ENCODE assay signal across 1 cellular context in the genomic region with DNA sequence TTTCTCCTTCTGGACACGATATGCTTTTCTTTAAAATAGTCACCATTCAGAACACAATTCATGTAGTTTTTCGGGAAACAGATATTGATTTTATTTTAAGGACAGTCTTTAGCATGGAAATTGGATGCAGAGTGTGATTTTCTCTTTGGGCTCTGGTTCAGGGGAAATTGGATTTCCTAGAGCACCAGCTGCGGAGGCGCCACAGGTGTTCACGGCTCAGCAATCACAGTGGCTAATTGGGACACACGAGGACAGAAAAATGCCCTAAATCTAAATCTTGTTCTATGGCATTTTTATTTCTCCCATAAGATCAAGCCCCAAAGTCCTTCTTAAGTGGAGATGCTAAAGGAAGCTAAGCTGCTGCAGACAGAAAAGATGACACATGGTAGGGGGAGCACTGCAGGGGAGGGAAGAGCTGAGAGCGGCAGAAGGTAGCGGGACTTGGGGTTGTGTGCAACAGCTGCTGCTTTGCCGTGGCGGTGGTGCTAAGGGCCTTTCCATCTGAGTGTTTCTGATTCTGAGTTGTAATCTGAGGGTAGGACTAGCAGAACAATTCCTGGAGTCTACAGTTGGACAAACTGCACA.
TF ChIP-seq lines count a peak whose summit lies in the region.

No MANE protein-coding gene starts in this region.

TF ChIP-seq in GM23338, 12 proteins besides CTCF, POLR2A, EP300 and RAD21 (continued from another document):
- TF ChIP-seq, protein P1, sequence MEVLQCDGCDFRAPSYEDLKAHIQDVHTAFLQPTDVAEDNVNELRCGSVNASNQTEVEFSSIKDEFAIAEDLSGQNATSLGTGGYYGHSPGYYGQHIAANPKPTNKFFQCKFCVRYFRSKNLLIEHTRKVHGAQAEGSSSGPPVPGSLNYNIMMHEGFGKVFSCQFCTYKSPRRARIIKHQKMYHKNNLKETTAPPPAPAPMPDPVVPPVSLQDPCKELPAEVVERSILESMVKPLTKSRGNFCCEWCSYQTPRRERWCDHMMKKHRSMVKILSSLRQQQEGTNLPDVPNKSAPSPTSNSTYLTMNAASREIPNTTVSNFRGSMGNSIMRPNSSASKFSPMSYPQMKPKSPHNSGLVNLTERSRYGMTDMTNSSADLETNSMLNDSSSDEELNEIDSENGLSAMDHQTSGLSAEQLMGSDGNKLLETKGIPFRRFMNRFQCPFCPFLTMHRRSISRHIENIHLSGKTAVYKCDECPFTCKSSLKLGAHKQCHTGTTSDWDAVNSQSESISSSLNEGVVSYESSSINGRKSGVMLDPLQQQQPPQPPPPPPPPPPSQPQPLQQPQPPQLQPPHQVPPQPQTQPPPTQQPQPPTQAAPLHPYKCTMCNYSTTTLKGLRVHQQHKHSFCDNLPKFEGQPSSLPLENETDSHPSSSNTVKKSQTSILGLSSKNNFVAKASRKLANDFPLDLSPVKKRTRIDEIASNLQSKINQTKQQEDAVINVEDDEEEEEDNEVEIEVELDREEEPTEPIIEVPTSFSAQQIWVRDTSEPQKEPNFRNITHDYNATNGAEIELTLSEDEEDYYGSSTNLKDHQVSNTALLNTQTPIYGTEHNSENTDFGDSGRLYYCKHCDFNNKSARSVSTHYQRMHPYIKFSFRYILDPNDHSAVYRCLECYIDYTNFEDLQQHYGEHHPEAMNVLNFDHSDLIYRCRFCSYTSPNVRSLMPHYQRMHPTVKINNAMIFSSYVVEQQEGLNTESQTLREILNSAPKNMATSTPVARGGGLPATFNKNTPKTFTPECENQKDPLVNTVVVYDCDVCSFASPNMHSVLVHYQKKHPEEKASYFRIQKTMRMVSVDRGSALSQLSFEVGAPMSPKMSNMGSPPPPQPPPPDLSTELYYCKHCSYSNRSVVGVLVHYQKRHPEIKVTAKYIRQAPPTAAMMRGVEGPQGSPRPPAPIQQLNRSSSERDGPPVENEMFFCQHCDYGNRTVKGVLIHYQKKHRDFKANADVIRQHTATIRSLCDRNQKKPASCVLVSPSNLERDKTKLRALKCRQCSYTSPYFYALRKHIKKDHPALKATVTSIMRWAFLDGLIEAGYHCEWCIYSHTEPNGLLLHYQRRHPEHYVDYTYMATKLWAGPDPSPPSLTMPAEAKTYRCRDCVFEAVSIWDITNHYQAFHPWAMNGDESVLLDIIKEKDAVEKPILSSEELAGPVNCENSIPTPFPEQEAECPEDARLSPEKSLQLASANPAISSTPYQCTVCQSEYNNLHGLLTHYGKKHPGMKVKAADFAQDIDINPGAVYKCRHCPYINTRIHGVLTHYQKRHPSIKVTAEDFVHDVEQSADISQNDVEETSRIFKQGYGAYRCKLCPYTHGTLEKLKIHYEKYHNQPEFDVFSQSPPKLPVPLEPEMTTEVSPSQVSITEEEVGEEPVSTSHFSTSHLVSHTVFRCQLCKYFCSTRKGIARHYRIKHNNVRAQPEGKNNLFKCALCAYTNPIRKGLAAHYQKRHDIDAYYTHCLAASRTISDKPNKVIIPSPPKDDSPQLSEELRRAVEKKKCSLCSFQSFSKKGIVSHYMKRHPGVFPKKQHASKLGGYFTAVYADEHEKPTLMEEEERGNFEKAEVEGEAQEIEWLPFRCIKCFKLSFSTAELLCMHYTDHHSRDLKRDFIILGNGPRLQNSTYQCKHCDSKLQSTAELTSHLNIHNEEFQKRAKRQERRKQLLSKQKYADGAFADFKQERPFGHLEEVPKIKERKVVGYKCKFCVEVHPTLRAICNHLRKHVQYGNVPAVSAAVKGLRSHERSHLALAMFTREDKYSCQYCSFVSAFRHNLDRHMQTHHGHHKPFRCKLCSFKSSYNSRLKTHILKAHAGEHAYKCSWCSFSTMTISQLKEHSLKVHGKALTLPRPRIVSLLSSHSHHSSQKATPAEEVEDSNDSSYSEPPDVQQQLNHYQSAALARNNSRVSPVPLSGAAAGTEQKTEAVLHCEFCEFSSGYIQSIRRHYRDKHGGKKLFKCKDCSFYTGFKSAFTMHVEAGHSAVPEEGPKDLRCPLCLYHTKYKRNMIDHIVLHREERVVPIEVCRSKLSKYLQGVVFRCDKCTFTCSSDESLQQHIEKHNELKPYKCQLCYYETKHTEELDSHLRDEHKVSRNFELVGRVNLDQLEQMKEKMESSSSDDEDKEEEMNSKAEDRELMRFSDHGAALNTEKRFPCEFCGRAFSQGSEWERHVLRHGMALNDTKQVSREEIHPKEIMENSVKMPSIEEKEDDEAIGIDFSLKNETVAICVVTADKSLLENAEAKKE (CRISPR knock-in tag; IDR thresholded peaks at IDR 0.05), result no peak
- TF ChIP-seq, protein P2, sequence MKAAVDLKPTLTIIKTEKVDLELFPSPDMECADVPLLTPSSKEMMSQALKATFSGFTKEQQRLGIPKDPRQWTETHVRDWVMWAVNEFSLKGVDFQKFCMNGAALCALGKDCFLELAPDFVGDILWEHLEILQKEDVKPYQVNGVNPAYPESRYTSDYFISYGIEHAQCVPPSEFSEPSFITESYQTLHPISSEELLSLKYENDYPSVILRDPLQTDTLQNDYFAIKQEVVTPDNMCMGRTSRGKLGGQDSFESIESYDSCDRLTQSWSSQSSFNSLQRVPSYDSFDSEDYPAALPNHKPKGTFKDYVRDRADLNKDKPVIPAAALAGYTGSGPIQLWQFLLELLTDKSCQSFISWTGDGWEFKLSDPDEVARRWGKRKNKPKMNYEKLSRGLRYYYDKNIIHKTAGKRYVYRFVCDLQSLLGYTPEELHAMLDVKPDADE (IDR thresholded peaks at IDR 0.05), result no peak
- TF ChIP-seq NANOG (IDR thresholded peaks at IDR 0.05; ENCODE audit: borderline replicate concordance) (no peak), CREB1 (CRISPR knock-in tag; IDR thresholded peaks at IDR 0.05; ENCODE audit: low read depth) (no peak)
